In genomic region chr22:39997939-39998726, GRCh38 we compare ENCODE assay signal across 10 cellular contexts. TPM values are rescaled to one million over a fixed set of nuclear protein-coding genes. Genes with fewer than 3 reads are reported as not detected.
DNase-seq lines count a peak whose midpoint lies in the region; ATAC-seq and TF ChIP-seq lines count a peak whose summit lies in the region.
"Had no signal": no experiment of that assay in that cellular context is flagged by ENCODE, and none has a peak within 500 bp of the region (broad histone marks: within the 10 kb centered on the region; RNA-seq: fewer than 3 reads in every experiment).

No MANE protein-coding gene starts in this region.

- H3K27me3 ChIP-seq in mammary epithelial cell (ENCODE audit: insufficient read depth, low read length) = no peaks in the 10 kb centered on the region
- peaks cover 4 to 88% of the 10 kb centered on the region in 2 experiments for H3K27me3 ChIP-seq in mesenchymal stem cell (ENCODE audit: control insufficient read depth in 1 of 2, insufficient read depth in 1 of 2, low read length in 2 of 2)

- no peak overlapping the region for H3K14ac ChIP-seq in mesenchymal stem cell (ENCODE audit: low read length in 2 of 2)

- H3K4me3 Mint-ChIP-seq in T-helper 17 cell = no peak overlapping the region

- no peak overlapping the region for H2AK5ac ChIP-seq in mesenchymal stem cell (ENCODE audit: low read length, severe bottlenecking)

- DNase-seq in DMS79 treated with DMSO at 0.1 percent for 48 hours (lab: John Stamatoyannopoulos, UW) = peak; percentile 66
- peak; percentile 90 for DNase-seq in NCI-H2196 (lab: John Stamatoyannopoulos, UW; ENCODE audit: unreplicated experiment)
- DNase-seq in mammary epithelial cell = peak; percentile 93
- peak; percentile 77 for DNase-seq in mesenchymal stem cell
- no peak for DNase-seq in T-helper 17 cell

- peaks cover 4% of the 10 kb centered on the region for H3K4me1 Mint-ChIP-seq in T-helper 17 cell

- 30% methylated on average over 10 of the region's 11 CpGs for WGBS in mammary epithelial cell (ENCODE audit: low coverage, missing lambda C conversion rate)
- WGBS in mesenchymal stem cell = 41% methylated on average over 6 of the region's 11 CpGs

- H2BK12ac ChIP-seq in mesenchymal stem cell (ENCODE audit: low read length in 2 of 2) = no peak overlapping the region

- peak overlapping the region; percentile 88 for H3K4me2 ChIP-seq in mammary epithelial cell (ENCODE audit: insufficient read depth, low read depth, low read length)
- H3K4me2 ChIP-seq in mesenchymal stem cell (ENCODE audit: low read length, poor library complexity, severe bottlenecking) = no peak overlapping the region

- BruUV-seq in mammary epithelial cell (replicated peaks; lab: Mats Ljungman, UMichigan) = no TSS peak

- no peak overlapping the region for H2BK15ac ChIP-seq in mesenchymal stem cell (ENCODE audit: low read depth, poor library complexity, severe bottlenecking)

- H2AFZ ChIP-seq in mammary epithelial cell (ENCODE audit: low read depth, low read length) (no peak overlapping the region), mesenchymal stem cell (ENCODE audit: low read depth, low read length) (no peak overlapping the region)

- no peak overlapping the region for H3K23ac ChIP-seq in mesenchymal stem cell (ENCODE audit: low read length in 2 of 2)

- CTCF ChIA-PET in mammary epithelial cell (lab: Charles Lee; ENCODE audit: low non-redundant PET) = no interaction called here

- peak overlapping the region; percentile 4 to 90 (median 6) for H3K4me3 ChIP-seq in mammary epithelial cell (replicated peaks in 1 of 3; ENCODE audit: insufficient read depth in 1 of 3, low read depth in 2 of 3, low read length in 3 of 3)
- no peak overlapping the region for H3K4me3 ChIP-seq in mesenchymal stem cell (ENCODE audit: insufficient read depth in 1 of 2, low read depth in 1 of 2, low read length in 2 of 2)

- no peak for TF ChIP-seq CTCF in mammary epithelial cell (conservative IDR thresholded peaks at IDR 0.05 in 1 of 2, IDR thresholded peaks at IDR 0.05 in 1 of 2; ENCODE audit: extremely low read depth in 1 of 2, insufficient read depth in 1 of 2, low read depth in 1 of 2, low read length in 2 of 2)

- peak overlapping the region; percentile 54 for H3K9ac ChIP-seq in mammary epithelial cell (ENCODE audit: insufficient read depth, low read length)
- no peak overlapping the region for H3K9ac ChIP-seq in mesenchymal stem cell (ENCODE audit: low read length)

- H3K36me3 ChIP-seq in mammary epithelial cell (ENCODE audit: insufficient read depth, low read length) (peaks cover 8% of the 10 kb centered on the region), mesenchymal stem cell (ENCODE audit: control insufficient read depth in 1 of 2, insufficient read depth in 2 of 2, low read depth in 1 of 2, low read length in 2 of 2) (peaks cover 0 to 3% of the 10 kb centered on the region in 2 experiments)

- H3K79me2 ChIP-seq in mammary epithelial cell (ENCODE audit: insufficient read depth, low read length) = peaks cover 86% of the 10 kb centered on the region

- H3K18ac ChIP-seq in mesenchymal stem cell (ENCODE audit: low read depth in 1 of 2, low read length in 2 of 2) = no peak overlapping the region

- no peaks in the 10 kb centered on the region for H4K20me1 ChIP-seq in mammary epithelial cell (ENCODE audit: insufficient read depth, low read length)

- intact Hi-C loops in mammary epithelial cell (cut with micrococcal nuclease) = loop anchor here (5.0 kb wide), 4 partner anchors 36 to 466 kb away; partner anchors contain the start of genes RPS19BP1 and TMA7B

- peak overlapping the region; percentile 19 for H2BK120ac ChIP-seq in mesenchymal stem cell (ENCODE audit: low read depth, low read length)

- no peak overlapping the region for H3K4ac ChIP-seq in mesenchymal stem cell (ENCODE audit: low read depth in 1 of 2, low read length in 2 of 2)

- no peak overlapping the region for H3K27ac Mint-ChIP-seq in T-helper 17 cell

- peaks cover 37% of the 10 kb centered on the region for H3K27me3 Mint-ChIP-seq in T-helper 17 cell

- in situ Hi-C loops in mammary epithelial cell (cut with MboI; ENCODE audit: low sequenced_read_pairs in 2 of 2) = no loop called here

- H3K9me3 ChIP-seq in mammary epithelial cell (replicated peaks; ENCODE audit: insufficient read depth, low read length) (no peaks in the 10 kb centered on the region), mesenchymal stem cell (ENCODE audit: control insufficient read depth, low read length) (no peaks in the 10 kb centered on the region), T-helper 17 cell (ENCODE audit: control insufficient read depth, low read length, poor library complexity, severe bottlenecking) (no peaks in the 10 kb centered on the region)

- no peak overlapping the region for H2BK5ac ChIP-seq in mesenchymal stem cell (ENCODE audit: low read depth, low read length, poor library complexity, severe bottlenecking)

- H3K27ac ChIP-seq in mammary epithelial cell (ENCODE audit: insufficient read depth, low read depth, low read length) (peak overlapping the region; percentile 60), mesenchymal stem cell (ENCODE audit: low read length, poor library complexity, severe bottlenecking) (no peak overlapping the region)

- no peak overlapping the region for H4K8ac ChIP-seq in mesenchymal stem cell (ENCODE audit: low read length)

- no peaks in the 10 kb centered on the region for H3K36me3 Mint-ChIP-seq in T-helper 17 cell (ENCODE audit: low read depth)

- H3K4me1 ChIP-seq in mammary epithelial cell (ENCODE audit: insufficient read depth, low read length) (peaks cover 73% of the 10 kb centered on the region), mesenchymal stem cell (ENCODE audit: control insufficient read depth, insufficient read depth, low read depth, low read length) (peaks cover 34% of the 10 kb centered on the region)

- H3K79me1 ChIP-seq in mesenchymal stem cell (replicated peaks; ENCODE audit: low read length, poor library complexity, severe bottlenecking) = no peaks in the 10 kb centered on the region

- no peak for ATAC-seq in GM18511 (IDR thresholded peaks at IDR 0.05; ENCODE audit: unreplicated experiment)
- ATAC-seq in HG03378 (IDR thresholded peaks at IDR 0.05; ENCODE audit: unreplicated experiment) = no peak
- ATAC-seq in T-helper 17 cell = no peak
- ATAC-seq in GM19397 (IDR thresholded peaks at IDR 0.05; ENCODE audit: unreplicated experiment) = no peak

- no peak overlapping the region for H4K91ac ChIP-seq in mesenchymal stem cell (ENCODE audit: low read length)

- dilution Hi-C loops in mammary epithelial cell (cut with HindIII; ENCODE audit: low sequenced_read_pairs) = no loop called here

RNA-seq across cellular contexts. Expression of gene FAM83F, which starts 3.4 kb away (rescaled TPM):
- total RNA-seq in mammary epithelial cell (10 to 100 TPM; 41.0 to 59.4 TPM), T-helper 17 cell (1 to 10 TPM; 1.6 to 2.1 TPM)
- polyA plus RNA-seq in mammary epithelial cell = 24.7 TPM
- polyA minus RNA-seq in mammary epithelial cell = 39.9 TPM
- 0.06 TPM for polyA plus RNA-seq in mesenchymal stem cell (2013, experiment 1 of 2)
- 0.05 TPM for polyA plus RNA-seq in mesenchymal stem cell (2013, experiment 2 of 2)
- total RNA-seq: osteoblast had no signal

RNA-seq across cellular contexts. Expression of gene TMA7B, which starts 37.9 kb away (rescaled TPM):
- total RNA-seq in mammary epithelial cell (not detected), T-helper 17 cell (10 to 100 TPM in 1 of 2 donors, 1 to 10 TPM in 1; 7.2 to 22.5 TPM)
- polyA plus RNA-seq in mammary epithelial cell = not detected
- polyA minus RNA-seq in mammary epithelial cell = not detected
- not detected for polyA plus RNA-seq in mesenchymal stem cell (2013, experiment 1 of 2)
- not detected for polyA plus RNA-seq in mesenchymal stem cell (2013, experiment 2 of 2)
- total RNA-seq: osteoblast had no signal
- polyA plus RNA-seq: aorta had no signal

Comparison
In these comparisons a context has a peak if more than half of its experiments do, and no peak if none do; other contexts are left out.
1. DNase-seq: peak in DMS79 treated with DMSO at 0.1 percent for 48 hours (single experiment), NCI-H2196 (single experiment), mammary epithelial cell (single experiment) and mesenchymal stem cell (single experiment); none in T-helper 17 cell (0 of 3).
2. H3K4me3 ChIP-seq: peak in mammary epithelial cell (3 of 3); none in mesenchymal stem cell (0 of 2).
3. RNA of gene FAM83F, which starts 3.4 kb away (total RNA-seq): 41.0 to 59.4 TPM in mammary epithelial cell; 1.6 to 2.1 TPM in T-helper 17 cell; every median in the first group is over 10 times any median in the second.
4. RNA of gene TMA7B, which starts 37.9 kb away (total RNA-seq): 7.2 to 22.5 TPM in T-helper 17 cell; not detected in mammary epithelial cell; every median in the first group is over 4 times any median in the second.